ENCODE assay signal across 8 cellular contexts in the genomic region with DNA sequence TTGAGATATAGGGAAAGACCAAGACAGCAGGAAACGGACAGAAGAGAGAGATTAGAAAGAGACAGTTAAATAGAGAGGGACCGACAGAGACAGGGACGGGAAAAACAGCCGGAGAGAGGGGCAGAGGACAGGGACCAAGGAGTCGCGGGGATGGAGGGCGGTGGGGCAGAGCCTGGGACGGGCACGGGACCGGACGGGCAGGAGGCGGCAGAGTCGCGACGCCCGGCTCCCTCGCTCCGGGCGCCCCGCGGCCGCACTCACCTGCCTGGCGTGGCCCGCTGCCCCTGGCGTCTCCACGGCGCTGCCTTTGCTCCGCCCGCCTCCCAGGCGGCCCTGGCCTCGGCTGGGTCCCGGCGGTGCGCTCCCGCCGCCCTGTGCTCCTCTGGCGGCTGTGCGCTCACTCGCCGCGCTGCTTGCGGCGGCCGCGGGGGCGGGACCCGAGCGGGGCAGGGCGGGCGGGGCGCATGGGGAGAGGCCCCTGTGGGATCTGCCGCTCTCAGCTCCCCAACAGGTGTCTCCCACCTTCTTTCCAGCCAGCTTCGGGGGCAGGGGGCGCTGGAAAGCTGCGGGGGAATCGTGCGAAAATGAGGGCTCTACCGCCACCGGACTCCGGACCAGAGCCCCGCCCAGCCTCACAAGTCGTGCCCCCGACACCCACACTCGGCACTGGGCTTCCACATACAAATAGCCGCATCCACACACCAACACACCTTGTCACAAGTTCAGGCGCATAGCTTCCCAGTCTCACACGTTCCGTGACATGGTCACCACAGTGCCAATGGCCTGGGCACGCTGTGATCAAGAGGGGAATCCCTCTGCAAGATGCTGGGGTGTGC. TPM values are rescaled to one million over a fixed set of nuclear protein-coding genes. Genes with fewer than 3 reads are reported as not detected.
A peak's percentile ranks its signal among the peaks of the same experiment; 100 is the strongest.
DNase-seq lines count a peak whose midpoint lies in the region; ATAC-seq and TF ChIP-seq lines count a peak whose summit lies in the region.

A gene with protein sequence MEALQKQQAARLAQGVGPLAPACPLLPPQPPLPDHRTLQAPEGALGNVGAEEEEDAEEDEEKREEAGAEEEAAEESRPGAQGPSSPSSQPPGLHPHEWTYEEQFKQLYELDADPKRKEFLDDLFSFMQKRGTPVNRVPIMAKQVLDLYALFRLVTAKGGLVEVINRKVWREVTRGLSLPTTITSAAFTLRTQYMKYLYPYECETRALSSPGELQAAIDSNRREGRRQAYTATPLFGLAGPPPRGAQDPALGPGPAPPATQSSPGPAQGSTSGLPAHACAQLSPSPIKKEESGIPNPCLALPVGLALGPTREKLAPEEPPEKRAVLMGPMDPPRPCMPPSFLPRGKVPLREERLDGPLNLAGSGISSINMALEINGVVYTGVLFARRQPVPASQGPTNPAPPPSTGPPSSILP (minus strand): TSS at position 411 of the 836 bp plus-strand sequence. CDS start 1,052 bp downstream, outside the sequence.

- no peak for TF ChIP-seq POLR2A in NB4 (IDR thresholded peaks at IDR 0.05; ENCODE audit: extremely low read depth, insufficient read length)

- TF ChIP-seq CTCF in NB4 (IDR thresholded peaks at IDR 0.05; ENCODE audit: low read depth, low read length): no peak

- peaks cover 16% of the 10 kb centered on the region for H3K36me3 Mint-ChIP-seq in activated T-helper 2 cell treated with anti-CD3 and anti-CD28 coated beads, Interferon-gamma antibody, Interleukin-2, Interleukin-4, amounts not matched to agents 10 μg/mL and 5 μg/mL and 100 μg/mL, durations not matched to agents 14 hours and 24 hours and 36 hours (ENCODE audit: low read depth)

- H3K27ac Mint-ChIP-seq in activated T-helper 2 cell treated with anti-CD3 and anti-CD28 coated beads, Interferon-gamma antibody, Interleukin-2, Interleukin-4, amounts not matched to agents 10 μg/mL and 5 μg/mL and 100 μg/mL, durations not matched to agents 14 hours and 24 hours and 36 hours: no peak within 1 kb of the TSS

- H3K27me3 ChIP-seq in rectal smooth muscle tissue (ENCODE audit: control insufficient read depth, insufficient read depth, low read length): peaks cover 56% of the 10 kb centered on the region

- intact Hi-C loops in activated T-helper 2 cell treated with anti-CD3 and anti-CD28 coated beads, Interferon-gamma antibody, Interleukin-2, Interleukin-4, amounts not matched to agents 10 μg/mL and 5 μg/mL and 100 μg/mL, durations not matched to agents 14 hours and 24 hours and 36 hours (cut with micrococcal nuclease): no loop called here

- DNase-seq in GM03348 (ENCODE audit: low spot score) (peak; percentile 70), NB4 (ENCODE audit: low read depth) (peak; percentile 60), glomerular visceral epithelial cell (ENCODE audit: extremely low spot score) (peak; percentile 36)
- peak; percentile 22 for DNase-seq in activated T-helper 2 cell treated with anti-CD3 and anti-CD28 coated beads, Interferon-gamma antibody, Interleukin-2, Interleukin-4, amounts not matched to agents 10 μg/mL and 5 μg/mL and 100 μg/mL, durations not matched to agents 14 hours and 24 hours and 36 hours (ENCODE audit: low spot score)
- no peak for DNase-seq in NK-92 treated with Interleukin-12 subunit alpha and Interleukin-12 subunit beta, amount 100 ng/mL, for 24 hours (lab: John Stamatoyannopoulos, UW)

- peaks cover 8% of the 10 kb centered on the region for H3K4me1 Mint-ChIP-seq in activated T-helper 2 cell treated with anti-CD3 and anti-CD28 coated beads, Interferon-gamma antibody, Interleukin-2, Interleukin-4, amounts not matched to agents 10 μg/mL and 5 μg/mL and 100 μg/mL, durations not matched to agents 14 hours and 24 hours and 36 hours (ENCODE audit: low read depth)

- H3K27me3 Mint-ChIP-seq in activated T-helper 2 cell treated with anti-CD3 and anti-CD28 coated beads, Interferon-gamma antibody, Interleukin-2, Interleukin-4, amounts not matched to agents 10 μg/mL and 5 μg/mL and 100 μg/mL, durations not matched to agents 14 hours and 24 hours and 36 hours (ENCODE audit: low read depth): peaks cover 58% of the 10 kb centered on the region

- no peak within 1 kb of the TSS for H3K4me3 ChIP-seq in NB4 (ENCODE audit: low read depth, low read length)
- H3K4me3 ChIP-seq in rectal smooth muscle tissue (ENCODE audit: low read length): peak within 1 kb of the TSS; percentile 53

- peaks cover 5% of the 10 kb centered on the region for H3K4me1 ChIP-seq in rectal smooth muscle tissue (ENCODE audit: control insufficient read depth, insufficient read depth, low read length)

- H3K9ac ChIP-seq in rectal smooth muscle tissue (ENCODE audit: low read length): no peak within 1 kb of the TSS

- H3K27ac ChIP-seq in rectal smooth muscle tissue (ENCODE audit: low read depth, low read length): no peak within 1 kb of the TSS

- H3K4me3 Mint-ChIP-seq in activated T-helper 2 cell treated with anti-CD3 and anti-CD28 coated beads, Interferon-gamma antibody, Interleukin-2, Interleukin-4, amounts not matched to agents 10 μg/mL and 5 μg/mL and 100 μg/mL, durations not matched to agents 14 hours and 24 hours and 36 hours (ENCODE audit: low read depth): peak within 1 kb of the TSS; percentile 72

- ATAC-seq in GM18907 (IDR thresholded peaks at IDR 0.05; ENCODE audit: unreplicated experiment) (no peak), GM21447 (IDR thresholded peaks at IDR 0.05; ENCODE audit: unreplicated experiment) (no peak)

- no peaks in the 10 kb centered on the region for H3K9me3 Mint-ChIP-seq in activated T-helper 2 cell treated with anti-CD3 and anti-CD28 coated beads, Interferon-gamma antibody, Interleukin-2, Interleukin-4, amounts not matched to agents 10 μg/mL and 5 μg/mL and 100 μg/mL, durations not matched to agents 14 hours and 24 hours and 36 hours

- no peaks in the 10 kb centered on the region for H3K36me3 ChIP-seq in rectal smooth muscle tissue (ENCODE audit: control insufficient read depth, insufficient read depth, low read length)

RNA-seq across cellular contexts. Expression of the gene that starts here (rescaled TPM):
- 0.14 and 0.21 TPM in 2 replicates for total RNA-seq in activated T-helper 2 cell treated with anti-CD3 and anti-CD28 coated beads, Interferon-gamma antibody, Interleukin-2, Interleukin-4, amounts not matched to agents 10 μg/mL and 5 μg/mL and 100 μg/mL, durations not matched to agents 14 hours and 24 hours and 36 hours

Comparison
In these comparisons a context has a peak if more than half of its experiments do, and no peak if none do; other contexts are left out.
1. Peak in DNase-seq in activated T-helper 2 cell treated with anti-CD3 and anti-CD28 coated beads, Interferon-gamma antibody, Interleukin-2, Interleukin-4, amounts not matched to agents 10 μg/mL and 5 μg/mL and 100 μg/mL, durations not matched to agents 14 hours and 24 hours and 36 hours; RNA of the gene not detected or under 1 TPM.